1 cellular context compared by ENCODE assay signal in genomic region chr17:7833795-7834553, GRCh38.
TF ChIP-seq lines count a peak whose summit lies in the region.

A gene with protein sequence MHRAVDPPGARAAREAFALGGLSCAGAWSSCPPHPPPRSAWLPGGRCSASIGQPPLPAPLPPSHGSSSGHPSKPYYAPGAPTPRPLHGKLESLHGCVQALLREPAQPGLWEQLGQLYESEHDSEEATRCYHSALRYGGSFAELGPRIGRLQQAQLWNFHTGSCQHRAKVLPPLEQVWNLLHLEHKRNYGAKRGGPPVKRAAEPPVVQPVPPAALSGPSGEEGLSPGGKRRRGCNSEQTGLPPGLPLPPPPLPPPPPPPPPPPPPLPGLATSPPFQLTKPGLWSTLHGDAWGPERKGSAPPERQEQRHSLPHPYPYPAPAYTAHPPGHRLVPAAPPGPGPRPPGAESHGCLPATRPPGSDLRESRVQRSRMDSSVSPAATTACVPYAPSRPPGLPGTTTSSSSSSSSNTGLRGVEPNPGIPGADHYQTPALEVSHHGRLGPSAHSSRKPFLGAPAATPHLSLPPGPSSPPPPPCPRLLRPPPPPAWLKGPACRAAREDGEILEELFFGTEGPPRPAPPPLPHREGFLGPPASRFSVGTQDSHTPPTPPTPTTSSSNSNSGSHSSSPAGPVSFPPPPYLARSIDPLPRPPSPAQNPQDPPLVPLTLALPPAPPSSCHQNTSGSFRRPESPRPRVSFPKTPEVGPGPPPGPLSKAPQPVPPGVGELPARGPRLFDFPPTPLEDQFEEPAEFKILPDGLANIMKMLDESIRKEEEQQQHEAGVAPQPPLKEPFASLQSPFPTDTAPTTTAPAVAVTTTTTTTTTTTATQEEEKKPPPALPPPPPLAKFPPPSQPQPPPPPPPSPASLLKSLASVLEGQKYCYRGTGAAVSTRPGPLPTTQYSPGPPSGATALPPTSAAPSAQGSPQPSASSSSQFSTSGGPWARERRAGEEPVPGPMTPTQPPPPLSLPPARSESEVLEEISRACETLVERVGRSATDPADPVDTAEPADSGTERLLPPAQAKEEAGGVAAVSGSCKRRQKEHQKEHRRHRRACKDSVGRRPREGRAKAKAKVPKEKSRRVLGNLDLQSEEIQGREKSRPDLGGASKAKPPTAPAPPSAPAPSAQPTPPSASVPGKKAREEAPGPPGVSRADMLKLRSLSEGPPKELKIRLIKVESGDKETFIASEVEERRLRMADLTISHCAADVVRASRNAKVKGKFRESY (N-terminal part only) (plus strand): TSS chr17:7834217. CDS start chr17:7845555, 11,338 bp downstream.

TF ChIP-seq in HepG2, 621 proteins besides CTCF, POLR2A, EP300 and RAD21 (continued from another document and continues in another):
- TF ChIP-seq ZNF512B (CRISPR knock-in tag; IDR thresholded peaks at IDR 0.05; ENCODE audit: borderline replicate concordance) (no peak), ZMAT5 (CRISPR knock-in tag; IDR thresholded peaks at IDR 0.05; ENCODE audit: borderline replicate concordance, low read depth) (no peak), ZSCAN30 (CRISPR knock-in tag; IDR thresholded peaks at IDR 0.05) (no peak), PBX3 (CRISPR knock-in tag; IDR thresholded peaks at IDR 0.05; ENCODE audit: borderline replicate concordance) (no peak), ZNF101 (CRISPR knock-in tag; IDR thresholded peaks at IDR 0.05; ENCODE audit: borderline replicate concordance, low read depth) (no peak), GMEB2 (CRISPR knock-in tag; IDR thresholded peaks at IDR 0.05; ENCODE audit: low read depth) (no peak), ZNF296 (CRISPR knock-in tag; conservative IDR thresholded peaks at IDR 0.05) (no peak), TOPORS (CRISPR knock-in tag; IDR thresholded peaks at IDR 0.05) (no peak), MLLT10 (CRISPR knock-in tag; IDR thresholded peaks at IDR 0.05) (no peak), SP140L (CRISPR knock-in tag; IDR thresholded peaks at IDR 0.05; ENCODE audit: borderline replicate concordance) (no peak), ZNF83 (CRISPR knock-in tag; IDR thresholded peaks at IDR 0.05; ENCODE audit: borderline replicate concordance) (no peak), ZNF225 (CRISPR knock-in tag; IDR thresholded peaks at IDR 0.05) (no peak), DRAP1 (CRISPR knock-in tag; IDR thresholded peaks at IDR 0.05) (peak; percentile 43; the same call in 1 of the 2 replicates), FOXA1 (IDR thresholded peaks at IDR 0.05) (no peak), FOXA1 (CRISPR knock-in tag; IDR thresholded peaks at IDR 0.05) (no peak), ZSCAN31 (CRISPR knock-in tag; IDR thresholded peaks at IDR 0.05; ENCODE audit: low read depth) (no peak), NFKB2 (CRISPR knock-in tag; IDR thresholded peaks at IDR 0.05; ENCODE audit: borderline replicate concordance) (peak; percentile 18; the same call in 1 of the 2 replicates), DR1 (CRISPR knock-in tag; IDR thresholded peaks at IDR 0.05) (0 out of 2 replicates have a peak, but pooled peaks have one; percentile 23), SMC3 (IDR thresholded peaks at IDR 0.05; ENCODE audit: low read length) (no peak; the same call in 1 of the 2 replicates), ARNT2 (CRISPR knock-in tag; IDR thresholded peaks at IDR 0.05; ENCODE audit: low read depth) (0 out of 2 replicates have a peak, but pooled peaks have one; percentile 39), PBX2 (CRISPR knock-in tag; IDR thresholded peaks at IDR 0.05) (no peak), RARA (CRISPR knock-in tag; IDR thresholded peaks at IDR 0.05) (0 out of 2 replicates have a peak, but pooled peaks have one; percentile 17), GABPB1 (CRISPR knock-in tag; IDR thresholded peaks at IDR 0.05) (peak; percentile 37; the same call in 1 of the 2 replicates), NFYC (CRISPR knock-in tag; IDR thresholded peaks at IDR 0.05) (no peak), PRMT3 (CRISPR knock-in tag; IDR thresholded peaks at IDR 0.05; ENCODE audit: borderline replicate concordance, low read depth) (no peak), AHDC1 (CRISPR knock-in tag; IDR thresholded peaks at IDR 0.05; ENCODE audit: borderline replicate concordance) (no peak)
- TF ChIP-seq, protein P1, sequence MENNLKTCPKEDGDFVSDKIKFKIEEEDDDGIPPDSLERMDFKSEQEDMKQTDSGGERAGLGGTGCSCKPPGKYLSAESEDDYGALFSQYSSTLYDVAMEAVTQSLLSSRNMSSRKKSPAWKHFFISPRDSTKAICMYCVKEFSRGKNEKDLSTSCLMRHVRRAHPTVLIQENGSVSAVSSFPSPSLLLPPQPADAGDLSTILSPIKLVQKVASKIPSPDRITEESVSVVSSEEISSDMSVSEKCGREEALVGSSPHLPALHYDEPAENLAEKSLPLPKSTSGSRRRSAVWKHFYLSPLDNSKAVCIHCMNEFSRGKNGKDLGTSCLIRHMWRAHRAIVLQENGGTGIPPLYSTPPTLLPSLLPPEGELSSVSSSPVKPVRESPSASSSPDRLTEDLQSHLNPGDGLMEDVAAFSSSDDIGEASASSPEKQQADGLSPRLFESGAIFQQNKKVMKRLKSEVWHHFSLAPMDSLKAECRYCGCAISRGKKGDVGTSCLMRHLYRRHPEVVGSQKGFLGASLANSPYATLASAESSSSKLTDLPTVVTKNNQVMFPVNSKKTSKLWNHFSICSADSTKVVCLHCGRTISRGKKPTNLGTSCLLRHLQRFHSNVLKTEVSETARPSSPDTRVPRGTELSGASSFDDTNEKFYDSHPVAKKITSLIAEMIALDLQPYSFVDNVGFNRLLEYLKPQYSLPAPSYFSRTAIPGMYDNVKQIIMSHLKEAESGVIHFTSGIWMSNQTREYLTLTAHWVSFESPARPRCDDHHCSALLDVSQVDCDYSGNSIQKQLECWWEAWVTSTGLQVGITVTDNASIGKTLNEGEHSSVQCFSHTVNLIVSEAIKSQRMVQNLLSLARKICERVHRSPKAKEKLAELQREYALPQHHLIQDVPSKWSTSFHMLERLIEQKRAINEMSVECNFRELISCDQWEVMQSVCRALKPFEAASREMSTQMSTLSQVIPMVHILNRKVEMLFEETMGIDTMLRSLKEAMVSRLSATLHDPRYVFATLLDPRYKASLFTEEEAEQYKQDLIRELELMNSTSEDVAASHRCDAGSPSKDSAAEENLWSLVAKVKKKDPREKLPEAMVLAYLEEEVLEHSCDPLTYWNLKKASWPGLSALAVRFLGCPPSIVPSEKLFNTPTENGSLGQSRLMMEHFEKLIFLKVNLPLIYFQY (CRISPR knock-in tag; IDR thresholded peaks at IDR 0.05; ENCODE audit: borderline replicate concordance) = no peak
- TF ChIP-seq, protein P2, sequence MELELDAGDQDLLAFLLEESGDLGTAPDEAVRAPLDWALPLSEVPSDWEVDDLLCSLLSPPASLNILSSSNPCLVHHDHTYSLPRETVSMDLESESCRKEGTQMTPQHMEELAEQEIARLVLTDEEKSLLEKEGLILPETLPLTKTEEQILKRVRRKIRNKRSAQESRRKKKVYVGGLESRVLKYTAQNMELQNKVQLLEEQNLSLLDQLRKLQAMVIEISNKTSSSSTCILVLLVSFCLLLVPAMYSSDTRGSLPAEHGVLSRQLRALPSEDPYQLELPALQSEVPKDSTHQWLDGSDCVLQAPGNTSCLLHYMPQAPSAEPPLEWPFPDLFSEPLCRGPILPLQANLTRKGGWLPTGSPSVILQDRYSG (CRISPR knock-in tag; IDR thresholded peaks at IDR 0.05) = no peak
- TF ChIP-seq, protein P3, sequence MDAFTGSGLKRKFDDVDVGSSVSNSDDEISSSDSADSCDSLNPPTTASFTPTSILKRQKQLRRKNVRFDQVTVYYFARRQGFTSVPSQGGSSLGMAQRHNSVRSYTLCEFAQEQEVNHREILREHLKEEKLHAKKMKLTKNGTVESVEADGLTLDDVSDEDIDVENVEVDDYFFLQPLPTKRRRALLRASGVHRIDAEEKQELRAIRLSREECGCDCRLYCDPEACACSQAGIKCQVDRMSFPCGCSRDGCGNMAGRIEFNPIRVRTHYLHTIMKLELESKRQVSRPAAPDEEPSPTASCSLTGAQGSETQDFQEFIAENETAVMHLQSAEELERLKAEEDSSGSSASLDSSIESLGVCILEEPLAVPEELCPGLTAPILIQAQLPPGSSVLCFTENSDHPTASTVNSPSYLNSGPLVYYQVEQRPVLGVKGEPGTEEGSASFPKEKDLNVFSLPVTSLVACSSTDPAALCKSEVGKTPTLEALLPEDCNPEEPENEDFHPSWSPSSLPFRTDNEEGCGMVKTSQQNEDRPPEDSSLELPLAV (CRISPR knock-in tag; conservative IDR thresholded peaks at IDR 0.05; ENCODE audit: low read depth) = no peak
